ENCODE assay signal across 8 cellular contexts in the genomic region with DNA sequence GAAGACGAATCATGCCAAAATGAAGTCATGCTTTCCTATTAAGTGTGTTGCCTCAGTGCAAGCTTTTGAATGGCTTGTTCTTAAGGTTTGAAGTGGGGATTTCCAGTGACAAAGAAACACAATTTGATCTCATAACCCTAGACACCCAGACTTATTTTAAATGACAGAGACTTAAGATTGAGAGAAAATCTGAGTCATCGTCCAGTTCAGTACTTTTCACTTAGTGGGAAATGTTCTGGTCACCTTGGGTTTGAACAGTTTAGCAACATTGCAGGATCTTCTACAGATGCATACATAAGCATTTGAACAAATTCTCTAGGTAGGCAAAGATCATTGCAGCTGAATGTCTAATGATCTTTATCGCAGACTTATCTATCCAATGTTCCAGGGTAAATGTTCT.
DNase-seq lines count a peak whose midpoint lies in the region; FAIRE-seq and TF ChIP-seq lines count a peak whose summit lies in the region.
"Not testable (repeated sequence)": the region's sequence is repeated elsewhere in the genome, so short reads cannot be mapped to it uniquely, and the experiment has no call there.

No MANE protein-coding gene starts in this region.

- H4K20me1 ChIP-seq in astrocyte (ENCODE audit: insufficient read depth, low read length); smooth muscle cell (ENCODE audit: low read depth): not testable (repeated sequence)

- not testable (repeated sequence) for H3K79me2 ChIP-seq in astrocyte (ENCODE audit: insufficient read depth, low read length); smooth muscle cell (ENCODE audit: low read depth)

- not testable (repeated sequence) for H3F3A ChIP-seq in smooth muscle cell (ENCODE audit: low read depth)

- H3K36me3 Mint-ChIP-seq in astrocyte (ENCODE audit: low read depth, unreplicated experiment); neural crest cell (ENCODE audit: low read depth): not testable (repeated sequence)

- TF ChIP-seq CTCF in astrocyte (IDR thresholded peaks at IDR 0.05; ENCODE audit: insufficient read depth, low read depth, low read length); fibroblast of mammary gland (conservative IDR thresholded peaks at IDR 0.05; ENCODE audit: control insufficient read depth, insufficient read depth, low read depth, low read length); neural crest cell (conservative IDR thresholded peaks at IDR 0.05); smooth muscle cell (IDR thresholded peaks at IDR 0.05; ENCODE audit: borderline replicate concordance, insufficient read depth, poor library complexity, severe bottlenecking): not testable (repeated sequence)

- not testable (repeated sequence) for H3K27ac ChIP-seq in astrocyte (ENCODE audit: low read depth, low read length)
- peak overlapping the region; percentile 56 for H3K27ac ChIP-seq in smooth muscle cell (ENCODE audit: low read depth)

- not testable (repeated sequence) for H3K9ac ChIP-seq in astrocyte (ENCODE audit: low read length); smooth muscle cell (ENCODE audit: low read depth)

- H3K9me3 Mint-ChIP-seq in astrocyte (ENCODE audit: unreplicated experiment); neural crest cell: not testable (repeated sequence)

- DNase-seq in EL: peak; percentile 19
- peak; percentile 8 for DNase-seq in MV-4-11 (lab: John Stamatoyannopoulos, UW)
- peak; percentile 12 for DNase-seq in astrocyte (ENCODE audit: low read depth)
- peak; percentile 10 for DNase-seq in fibroblast of mammary gland (ENCODE audit: low read depth)
- peak; percentile 32 for DNase-seq in globus pallidus (ENCODE audit: low spot score)
- DNase-seq in neural crest cell (ENCODE audit: low read depth, low spot score); smooth muscle cell (lab: John Stamatoyannopoulos, UW; ENCODE audit: unreplicated experiment): not testable (repeated sequence)

- H3K4me1 ChIP-seq in astrocyte (ENCODE audit: insufficient read depth, low read length); smooth muscle cell (ENCODE audit: low read depth): not testable (repeated sequence)

- H3K4me2 ChIP-seq in astrocyte (ENCODE audit: low read length); smooth muscle cell: not testable (repeated sequence)

- not testable (repeated sequence) for H3K27ac Mint-ChIP-seq in astrocyte (ENCODE audit: unreplicated experiment)
- peak overlapping the region; percentile 50 for H3K27ac Mint-ChIP-seq in neural crest cell (ENCODE audit: unreplicated experiment)

- not testable (repeated sequence) for H3K4me1 Mint-ChIP-seq in astrocyte (ENCODE audit: low read depth, unreplicated experiment)
- H3K4me1 Mint-ChIP-seq in neural crest cell: peaks cover 23% of the 10 kb centered on the region

- not testable (repeated sequence) for H2AFZ ChIP-seq in astrocyte (ENCODE audit: low read depth, low read length); smooth muscle cell (ENCODE audit: low read depth)

- H3K27me3 ChIP-seq in astrocyte (ENCODE audit: insufficient read depth, low read length); smooth muscle cell (ENCODE audit: low read depth): not testable (repeated sequence)

- H3K4me3 Mint-ChIP-seq in astrocyte (ENCODE audit: unreplicated experiment); neural crest cell: not testable (repeated sequence)

- H3K4me3 ChIP-seq in astrocyte (ENCODE audit: insufficient read depth, low read depth, low read length); fibroblast of mammary gland (ENCODE audit: control insufficient read depth, low read depth, low read length); smooth muscle cell: not testable (repeated sequence)

- not testable (repeated sequence) for FAIRE-seq in astrocyte (lab: Jason Lieb, UNC)
- FAIRE-seq in colon (lab: Jason Lieb, UNC): peak; percentile 62

- H3K27me3 Mint-ChIP-seq in astrocyte (ENCODE audit: low read depth, unreplicated experiment); neural crest cell (ENCODE audit: low read depth): not testable (repeated sequence)

- not testable (repeated sequence) for H3K36me3 ChIP-seq in astrocyte (ENCODE audit: insufficient read depth, low read length); smooth muscle cell (ENCODE audit: low read depth)

- not testable (repeated sequence) for H3K9me3 ChIP-seq in astrocyte (ENCODE audit: insufficient read depth, low read depth, low read length); smooth muscle cell (replicated peaks; ENCODE audit: low read depth)

- 68% methylated on average over 2 of the region's 3 CpGs for WGBS in smooth muscle cell (ENCODE audit: low lambda C conversion rate)
